In genomic region chr7:6462094-6462493, GRCh38 we compare ENCODE assay signal across 1 cellular context.
TF ChIP-seq lines count a peak whose summit lies in the region.

No MANE protein-coding gene starts in this region.

TF ChIP-seq in SK-N-SH, 30 proteins besides CTCF, POLR2A, EP300 and RAD21 (continued from another document):
- TF ChIP-seq REST (IDR thresholded peaks at IDR 0.05; ENCODE audit: low read depth, low read length) (no peak), TAF1 (IDR thresholded peaks at IDR 0.05; ENCODE audit: borderline replicate concordance, low read depth, low read length) (no peak), RFX5 (IDR thresholded peaks at IDR 0.05; ENCODE audit: low read length) (no peak), MEF2A (IDR thresholded peaks at IDR 0.05; ENCODE audit: borderline replicate concordance, low read depth) (no peak), RXRA (IDR thresholded peaks at IDR 0.05; ENCODE audit: borderline replicate concordance, low read depth) (no peak)
- TF ChIP-seq, protein P1, sequence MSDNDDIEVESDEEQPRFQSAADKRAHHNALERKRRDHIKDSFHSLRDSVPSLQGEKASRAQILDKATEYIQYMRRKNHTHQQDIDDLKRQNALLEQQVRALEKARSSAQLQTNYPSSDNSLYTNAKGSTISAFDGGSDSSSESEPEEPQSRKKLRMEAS (IDR thresholded peaks at IDR 0.05; ENCODE audit: low read depth) = no peak
TF ChIP-seq in SK-N-SH: peak in this region for 3.
